14 cellular contexts compared by ENCODE assay signal in the genomic region with DNA sequence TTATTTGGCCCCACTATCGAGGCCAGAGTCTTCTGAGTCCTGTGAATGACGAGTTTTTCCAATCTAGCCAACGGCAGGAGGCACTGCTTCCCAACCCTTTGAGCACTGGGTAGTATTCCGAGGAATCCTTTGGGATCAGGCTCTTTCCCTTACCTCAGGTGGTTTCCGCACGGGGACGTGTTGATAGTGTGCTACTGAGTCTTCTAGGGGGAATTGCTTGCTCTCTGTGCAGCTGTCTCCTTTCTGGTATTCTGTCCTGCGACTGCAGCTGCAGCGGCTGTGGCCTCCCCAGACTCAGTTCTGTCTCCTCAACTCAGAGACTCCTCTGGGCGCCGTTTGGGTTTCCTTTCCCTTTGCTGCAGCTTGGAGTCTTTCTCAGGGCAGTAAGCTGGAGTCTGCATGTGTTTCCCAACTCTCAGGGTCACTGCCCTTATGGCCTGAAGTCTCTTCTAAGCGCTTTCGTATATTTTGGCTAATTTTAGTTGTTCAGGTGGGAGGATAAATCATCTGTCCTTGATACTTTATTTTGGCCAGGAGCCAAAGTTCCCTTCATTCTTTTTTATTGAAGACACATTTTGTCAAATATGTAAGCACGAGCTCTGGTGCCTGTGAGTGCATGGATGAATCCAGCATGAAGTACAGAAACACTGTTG.
DNase-seq lines count a peak whose midpoint lies in the region; ATAC-seq and TF ChIP-seq lines count a peak whose summit lies in the region.
"Had no signal": no experiment of that assay in that cellular context is flagged by ENCODE, and none has a peak within 500 bp of the region (broad histone marks: within the 10 kb centered on the region; RNA-seq: fewer than 3 reads in every experiment).

No MANE protein-coding gene starts in this region.

- peaks cover 32% of the 10 kb centered on the region for H4K20me1 ChIP-seq in GM23248 (ENCODE audit: insufficient read depth)

- H2AFZ ChIP-seq in GM23248 = no peak overlapping the region

- peaks cover 6% of the 10 kb centered on the region for H3K9me3 Mint-ChIP-seq in nephron progenitor cell
- H3K9me3 Mint-ChIP-seq: stimulated activated naive CD8-positive, alpha-beta T cell treated with anti-CD3 and anti-CD28 coated beads, Interleukin-15, amount 100 ng/mL, for 72 hours had no signal

- H3K27me3 Mint-ChIP-seq in nephron progenitor cell (ENCODE audit: low read depth, poor library complexity) = no peaks in the 10 kb centered on the region
- H3K27me3 Mint-ChIP-seq: stimulated activated naive CD8-positive, alpha-beta T cell treated with anti-CD3 and anti-CD28 coated beads, Interleukin-15, amount 100 ng/mL, for 72 hours had no signal

- peaks cover 100% of the 10 kb centered on the region for H3K79me2 ChIP-seq in GM23248 (ENCODE audit: insufficient read depth)

- peak overlapping the region; percentile 24 for H3K4me2 ChIP-seq in GM23248 (ENCODE audit: unreplicated experiment)

- no peak overlapping the region for H3K4me3 Mint-ChIP-seq in nephron progenitor cell
- H3K4me3 Mint-ChIP-seq: stimulated activated naive CD8-positive, alpha-beta T cell treated with anti-CD3 and anti-CD28 coated beads, Interleukin-15, amount 100 ng/mL, for 72 hours had no signal

- 61 to 66% methylated on average over 14 of the region's 14 CpGs for WGBS in GM23248 (ENCODE audit: low coverage in 1 of 2, low lambda C conversion rate in 2 of 2, missing lambda C conversion rate in 2 of 2), 2 experiments
- 69% methylated on average over 14 of the region's 14 CpGs for WGBS in prostate gland

- in situ Hi-C loops in GM23248 (cut with MboI) = no loop called here

- peaks cover 43% of the 10 kb centered on the region for H3F3A ChIP-seq in GM23248 (ENCODE audit: insufficient read depth)

- intact Hi-C loops in prostate gland (cut with DNase I) = no loop called here

- H3K9me2 ChIP-seq in GM23248 (ENCODE audit: insufficient read depth) = no peaks in the 10 kb centered on the region

- H3K27ac ChIP-seq in GM23248 (0 out of 2 replicates have a peak overlapping the region, but pooled peaks have one; percentile 5), prostate gland (no peak overlapping the region)
- no peak overlapping the region for H3K27ac ChIP-seq in effector memory CD4-positive, alpha-beta T cell (ENCODE audit: insufficient read depth, low read length, poor library complexity, severe bottlenecking)
- H3K27ac ChIP-seq: ovary had no signal

- H3K4me3 ChIP-seq in GM23248 = no peak overlapping the region
- H3K4me3 ChIP-seq in fibroblast of pulmonary artery (replicated peaks; ENCODE audit: low read depth, low read length) = no peak overlapping the region
- no peak overlapping the region for H3K4me3 ChIP-seq in effector memory CD4-positive, alpha-beta T cell (ENCODE audit: insufficient read depth, low read depth, low read length, poor library complexity, severe bottlenecking)
- H3K4me3 ChIP-seq in prostate gland = no peak overlapping the region
- H3K4me3 ChIP-seq: ovary had no signal

- H3K36me3 ChIP-seq in GM23248 (ENCODE audit: low read depth) (no peaks in the 10 kb centered on the region), prostate gland (no peaks in the 10 kb centered on the region)
- H3K36me3 ChIP-seq in effector memory CD4-positive, alpha-beta T cell (ENCODE audit: control insufficient read depth, insufficient read depth, low read length) = no peaks in the 10 kb centered on the region
- H3K36me3 ChIP-seq: ovary had no signal

- no peaks in the 10 kb centered on the region for H3K27me3 ChIP-seq in GM23248 (replicated peaks; ENCODE audit: insufficient read depth)
- no peaks in the 10 kb centered on the region for H3K27me3 ChIP-seq in effector memory CD4-positive, alpha-beta T cell (replicated peaks; ENCODE audit: control insufficient read depth, insufficient read depth, low read length, poor library complexity, severe bottlenecking)
- H3K27me3 ChIP-seq in prostate gland (replicated peaks; ENCODE audit: insufficient read depth) = no peaks in the 10 kb centered on the region
- H3K27me3 ChIP-seq: ovary had no signal

- H3K9me3 ChIP-seq in GM23248 (ENCODE audit: low read depth) (no peaks in the 10 kb centered on the region), prostate gland (no peaks in the 10 kb centered on the region)
- no peaks in the 10 kb centered on the region for H3K9me3 ChIP-seq in effector memory CD4-positive, alpha-beta T cell (ENCODE audit: control insufficient read depth, low read length)
- H3K9me3 ChIP-seq: ovary had no signal

- H3K27ac Mint-ChIP-seq in nephron progenitor cell = peak overlapping the region; percentile 21

- TF ChIP-seq CTCF in fibroblast of pulmonary artery (IDR thresholded peaks at IDR 0.05; ENCODE audit: low read length, missing control alignments) = no peak
- no peak for TF ChIP-seq CTCF in nephron progenitor cell (IDR thresholded peaks at IDR 0.05)
- TF ChIP-seq CTCF in omental fat pad (IDR thresholded peaks at IDR 0.05) = no peak
- TF ChIP-seq CTCF in prostate gland (IDR thresholded peaks at IDR 0.05) = no peak

- H3K4me1 ChIP-seq in GM23248 (ENCODE audit: insufficient read depth) (peaks cover 52% of the 10 kb centered on the region), prostate gland (replicated peaks) (peaks cover 5% of the 10 kb centered on the region)
- peaks cover 19% of the 10 kb centered on the region for H3K4me1 ChIP-seq in effector memory CD4-positive, alpha-beta T cell (ENCODE audit: control insufficient read depth, insufficient read depth, low read length, poor library complexity, severe bottlenecking)

- peak; percentile 38 for DNase-seq in GM23248
- peak; percentile 52 for DNase-seq in SHP77 treated with DMSO at 0.1 percent for 48 hours (lab: John Stamatoyannopoulos, UW)
- peak; percentile 45 for DNase-seq in fibroblast of pulmonary artery (ENCODE audit: low read depth)
- no peak for DNase-seq in nephron progenitor cell
- DNase-seq in effector memory CD4-positive, alpha-beta T cell = no peak
- DNase-seq in omental fat pad (ENCODE audit: low spot score) = no peak
- no peak for DNase-seq in prostate gland (ENCODE audit: low spot score)
- DNase-seq: KBM-7; NCI-H2029 treated with DMSO at 0.1 percent for 48 hours; stimulated activated naive CD8-positive, alpha-beta T cell treated with anti-CD3 and anti-CD28 coated beads, Interleukin-15, amount 100 ng/mL, for 72 hours had no signal

- no peak for ATAC-seq in omental fat pad (ENCODE audit: low FRiP score)
- no peak for ATAC-seq in HG03442 (IDR thresholded peaks at IDR 0.05; ENCODE audit: unreplicated experiment)
- ATAC-seq: HCT116; Panc1; stimulated activated naive CD8-positive, alpha-beta T cell treated with anti-CD3 and anti-CD28 coated beads, Interleukin-15, amount 100 ng/mL, for 72 hours had no signal

- no peak for TF ChIP-seq POLR2A in prostate gland (IDR thresholded peaks at IDR 0.05)

- H3K36me3 Mint-ChIP-seq in nephron progenitor cell (ENCODE audit: low read depth) = peaks cover 27% of the 10 kb centered on the region

- peaks cover 73% of the 10 kb centered on the region for H3K4me1 Mint-ChIP-seq in nephron progenitor cell

- no peak overlapping the region for H3K9ac ChIP-seq in GM23248

Comparison
In these comparisons a context has a peak if more than half of its experiments do, and no peak if none do; other contexts are left out.
1. DNase-seq: peak in GM23248 (single experiment), SHP77 treated with DMSO at 0.1 percent for 48 hours (single experiment) and fibroblast of pulmonary artery (single experiment); none in nephron progenitor cell (single experiment), effector memory CD4-positive, alpha-beta T cell (0 of 3), omental fat pad (single experiment) and prostate gland (single experiment).